9 cellular contexts compared by ENCODE assay signal in genomic region chr4:159455675-159456235, GRCh38.
DNase-seq lines count a peak whose midpoint lies in the region; ATAC-seq and TF ChIP-seq lines count a peak whose summit lies in the region.
"Had no signal": no experiment of that assay in that cellular context is flagged by ENCODE, and none has a peak within 500 bp of the region (broad histone marks: within the 10 kb centered on the region; RNA-seq: fewer than 3 reads in every experiment).

No MANE protein-coding gene starts in this region.

- H3K27me3 ChIP-seq in BE2C (no peaks in the 10 kb centered on the region), fibroblast of lung (ENCODE audit: control insufficient read depth, insufficient read depth, low read length) (no peaks in the 10 kb centered on the region), skeletal muscle satellite cell (ENCODE audit: control insufficient read depth, insufficient read depth, low read length) (no peaks in the 10 kb centered on the region)

- H3K9me3 Mint-ChIP-seq in activated T-cell treated with anti-CD3 and anti-CD28 coated beads, Interleukin-2, amount 50 U/mL, for 24 hours, result no peaks in the 10 kb centered on the region

- no peaks in the 10 kb centered on the region for H3K79me2 ChIP-seq in fibroblast of lung (ENCODE audit: control insufficient read depth, insufficient read depth, low read length)

- H3K4me2 ChIP-seq in fibroblast of lung (ENCODE audit: extremely low read depth, insufficient read depth, low read length) (peak overlapping the region; percentile 68), skeletal muscle satellite cell (ENCODE audit: low read length) (peak overlapping the region; percentile 24)

- H3K36me3 Mint-ChIP-seq in activated T-cell treated with anti-CD3 and anti-CD28 coated beads, Interleukin-2, amount 50 U/mL, for 24 hours (ENCODE audit: low read depth), result no peaks in the 10 kb centered on the region

- DNase-seq in BE2C (peak; percentile 36), HPDE6-E6E7 (ENCODE audit: extremely low spot score) (peak; percentile 53), SHP77 (lab: John Stamatoyannopoulos, UW) (peak; percentile 37 to 58), fibroblast of lung (ENCODE audit: low read depth in 2 of 2) (peak; percentile 48 to 56)
- no peak for DNase-seq in activated T-cell treated with anti-CD3 and anti-CD28 coated beads, Interleukin-2, amount 50 U/mL, for 24 hours

- H3K4me3 Mint-ChIP-seq in activated T-cell treated with anti-CD3 and anti-CD28 coated beads, Interleukin-2, amount 50 U/mL, for 24 hours, result no peak overlapping the region

- no peak overlapping the region for H3K27ac ChIP-seq in fibroblast of lung (ENCODE audit: insufficient read depth, low read length)

- H3K9me3 ChIP-seq in BE2C (no peaks in the 10 kb centered on the region), fibroblast of lung (ENCODE audit: control insufficient read depth, insufficient read depth, low read depth, low read length) (no peaks in the 10 kb centered on the region), skeletal muscle satellite cell (replicated peaks; ENCODE audit: low read length) (no peaks in the 10 kb centered on the region)
- H3K9me3 ChIP-seq: mucosa of descending colon had no signal

- H3K4me3 ChIP-seq in BE2C (ENCODE audit: low read depth, low read length), result no peak overlapping the region
- H3K4me3 ChIP-seq in fibroblast of lung (replicated peaks in 1 of 4; ENCODE audit: control extremely low read depth in 1 of 4, insufficient read depth in 1 of 4, low read depth in 3 of 4, low read length in 4 of 4), result peak overlapping the region in 1 of 4 experiments; percentile 44
- no peak overlapping the region for H3K4me3 ChIP-seq in skeletal muscle satellite cell (ENCODE audit: low read length)
- H3K4me3 ChIP-seq: mucosa of descending colon had no signal

- H3K4me1 Mint-ChIP-seq in activated T-cell treated with anti-CD3 and anti-CD28 coated beads, Interleukin-2, amount 50 U/mL, for 24 hours (ENCODE audit: low read depth), result peaks cover 1% of the 10 kb centered on the region

- H3K27ac Mint-ChIP-seq in activated T-cell treated with anti-CD3 and anti-CD28 coated beads, Interleukin-2, amount 50 U/mL, for 24 hours, result no peak overlapping the region

- no peaks in the 10 kb centered on the region for H3K36me3 ChIP-seq in BE2C
- no peaks in the 10 kb centered on the region for H3K36me3 ChIP-seq in fibroblast of lung (ENCODE audit: control insufficient read depth, insufficient read depth, low read length)
- no peaks in the 10 kb centered on the region for H3K36me3 ChIP-seq in skeletal muscle satellite cell (ENCODE audit: insufficient read depth, low read length)

- no peaks in the 10 kb centered on the region for H4K20me1 ChIP-seq in fibroblast of lung (ENCODE audit: control insufficient read depth, extremely low read depth, insufficient read depth, low read length)

- TF ChIP-seq CTCF in BE2C (IDR thresholded peaks at IDR 0.05; ENCODE audit: low read depth, low read length) (peak; percentile 83), fibroblast of lung (conservative IDR thresholded peaks at IDR 0.05 in 1 of 2, IDR thresholded peaks at IDR 0.05 in 1 of 2; ENCODE audit: low read depth in 1 of 2, low read length in 2 of 2) (peak; percentile 83)

- H3K27me3 Mint-ChIP-seq in activated T-cell treated with anti-CD3 and anti-CD28 coated beads, Interleukin-2, amount 50 U/mL, for 24 hours, result peaks cover 2% of the 10 kb centered on the region

- ATAC-seq in GM18858 (IDR thresholded peaks at IDR 0.05; ENCODE audit: unreplicated experiment) (peak; percentile 58), GM19397 (IDR thresholded peaks at IDR 0.05; ENCODE audit: unreplicated experiment) (no peak)
- ATAC-seq: mucosa of descending colon had no signal

- H3K9ac ChIP-seq in fibroblast of lung (ENCODE audit: insufficient read depth, low read length), result no peak overlapping the region
- peak overlapping the region; percentile 49 for H3K9ac ChIP-seq in skeletal muscle satellite cell (ENCODE audit: low read depth, low read length)

- peak overlapping the region; percentile 42 for H2AFZ ChIP-seq in fibroblast of lung (ENCODE audit: low read length)

- H3K4me1 ChIP-seq in BE2C (no peaks in the 10 kb centered on the region), fibroblast of lung (ENCODE audit: control insufficient read depth, extremely low read depth, insufficient read depth, low read length) (no peaks in the 10 kb centered on the region), skeletal muscle satellite cell (ENCODE audit: control insufficient read depth, insufficient read depth, low read length) (no peaks in the 10 kb centered on the region)
